14 cellular contexts compared by ENCODE assay signal in the genomic region with DNA sequence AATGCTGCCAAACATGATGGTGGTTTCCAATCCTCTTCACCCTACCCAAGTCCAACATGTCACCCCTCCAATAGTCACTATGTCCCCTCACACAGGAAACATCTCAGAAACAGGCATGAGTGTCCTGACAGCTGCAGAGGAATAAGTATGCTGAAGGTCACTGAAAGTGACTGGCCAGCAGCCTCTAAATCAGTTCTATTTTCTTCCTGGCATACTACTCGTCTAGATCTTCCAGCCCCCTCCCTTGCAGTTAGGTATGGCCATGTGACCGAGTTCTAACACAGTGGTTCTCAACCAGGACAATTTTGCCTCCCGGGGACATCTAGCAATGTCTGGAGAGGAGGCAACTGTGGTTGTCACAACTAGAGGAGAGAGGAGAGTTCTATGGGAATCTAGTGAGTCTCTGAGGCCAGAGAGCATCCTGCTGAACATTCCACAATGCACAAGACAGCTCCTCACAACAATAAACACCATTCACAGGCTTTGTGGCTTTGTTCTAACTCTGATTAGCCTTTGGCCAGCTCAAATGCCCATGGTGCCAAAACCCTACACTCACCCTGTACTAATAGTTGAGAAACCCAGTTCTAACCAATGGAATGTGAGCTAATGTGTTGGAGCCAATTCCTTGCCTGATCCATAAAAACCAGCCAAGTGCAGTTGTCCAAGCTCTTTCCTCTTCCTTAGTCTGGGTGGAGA. TPM values are rescaled to one million over a fixed set of nuclear protein-coding genes. Genes with fewer than 3 reads are reported as not detected.
DNase-seq lines count a peak whose midpoint lies in the region; ATAC-seq and TF ChIP-seq lines count a peak whose summit lies in the region.
"Had no signal": no experiment of that assay in that cellular context is flagged by ENCODE, and none has a peak within 500 bp of the region (broad histone marks: within the 10 kb centered on the region; RNA-seq: fewer than 3 reads in every experiment).

No MANE protein-coding gene starts in this region.

- no peak overlapping the region for H2AK5ac ChIP-seq in IMR-90 (ENCODE audit: low read depth, low read length)

- no peak overlapping the region for H3K4me3 ChIP-seq in IMR-90 (ENCODE audit: insufficient read depth, low read depth, low read length)
- H3K4me3 ChIP-seq in smooth muscle cell: no peak overlapping the region
- H3K4me3 ChIP-seq: prostate gland had no signal

- H3K79me1 ChIP-seq in IMR-90 (ENCODE audit: low read depth in 1 of 2, low read length in 2 of 2): no peaks in the 10 kb centered on the region

- H3K56ac ChIP-seq in IMR-90 (ENCODE audit: extremely low read depth, insufficient read depth, low read length): no peak overlapping the region

- H3K23ac ChIP-seq in IMR-90 (ENCODE audit: low read depth, low read length): no peak overlapping the region

- in situ Hi-C loops in IMR-90 (cut with MboI; ENCODE audit: low sequenced_read_pairs): no loop called here

- no peaks in the 10 kb centered on the region; the same call in 1 of the 2 replicates for H3K9me3 ChIP-seq in IMR-90 (ENCODE audit: control insufficient read depth, insufficient read depth, low read length)
- H3K9me3 ChIP-seq in smooth muscle cell (replicated peaks; ENCODE audit: low read depth): no peaks in the 10 kb centered on the region
- H3K9me3 ChIP-seq: prostate gland had no signal

- H3K4ac ChIP-seq in IMR-90 (ENCODE audit: low read depth, low read length): no peak overlapping the region; the same call in 1 of the 2 replicates

- no peak overlapping the region for H3K27ac ChIP-seq in IMR-90 (ENCODE audit: insufficient read depth, low read length)
- peak overlapping the region; percentile 41 for H3K27ac ChIP-seq in cingulate gyrus (ENCODE audit: low read depth, low read length)
- no peak overlapping the region for H3K27ac ChIP-seq in smooth muscle cell (ENCODE audit: low read depth)
- H3K27ac ChIP-seq: prostate gland had no signal

- H3K4me1 ChIP-seq in IMR-90 (ENCODE audit: control insufficient read depth, insufficient read depth, low read length) (peaks cover 6% of the 10 kb centered on the region), smooth muscle cell (ENCODE audit: low read depth) (no peaks in the 10 kb centered on the region)
- H3K4me1 ChIP-seq: prostate gland had no signal

- H2BK120ac ChIP-seq in IMR-90 (ENCODE audit: low read depth, low read length): no peak overlapping the region

- H4K91ac ChIP-seq in IMR-90 (ENCODE audit: insufficient read depth, low read depth, low read length): peak overlapping the region; percentile 18; the same call in 1 of the 2 replicates

- intact Hi-C loops in IMR-90 (cut with micrococcal nuclease): no loop called here

- H3K79me2 ChIP-seq in smooth muscle cell (ENCODE audit: low read depth): no peaks in the 10 kb centered on the region

- no peaks in the 10 kb centered on the region for H3F3A ChIP-seq in smooth muscle cell (ENCODE audit: low read depth)

- ATAC-seq in IMR-90 (ENCODE audit: low read depth): peak; percentile 44
- ATAC-seq in GM21737 (IDR thresholded peaks at IDR 0.05; ENCODE audit: unreplicated experiment): no peak
- ATAC-seq: stimulated activated naive B cell treated with anti-CD40 and anti-IgM and Interleukin-4, amounts not matched to agents 10 μg/mL and 1 μg/mL and 100 μg/mL, for 72 hours had no signal

- H3K4me2 ChIP-seq in IMR-90 (ENCODE audit: low read depth, low read length) (no peak overlapping the region), smooth muscle cell (no peak overlapping the region)

- H3K18ac ChIP-seq in IMR-90 (ENCODE audit: low read depth, low read length): no peak overlapping the region

- WGBS in IMR-90 (ENCODE audit: extremely low coverage in 2 of 2, insufficient read length in 1 of 2), 2 experiments: no CpG with 5 or more reads among the region's 3 CpGs
- WGBS in smooth muscle cell (ENCODE audit: low lambda C conversion rate): 88% methylated on average over 3 of the region's 3 CpGs

- H2AK9ac ChIP-seq in IMR-90 (replicated peaks; ENCODE audit: low read depth, low read length, poor library complexity): peak overlapping the region; percentile 45

- no peak overlapping the region for H3K9ac ChIP-seq in IMR-90 (ENCODE audit: low read depth, low read length)
- no peak overlapping the region for H3K9ac ChIP-seq in smooth muscle cell (ENCODE audit: low read depth)

- H2BK20ac ChIP-seq in IMR-90 (ENCODE audit: low read depth, low read length): no peak overlapping the region

- H4K8ac ChIP-seq in IMR-90 (ENCODE audit: low read depth in 2 of 2, low read length in 2 of 2): no peak overlapping the region

- H3K9me1 ChIP-seq in IMR-90 (ENCODE audit: insufficient read depth, low read length): no peaks in the 10 kb centered on the region

- 0 out of 3 replicates have a peak overlapping the region, but pooled peaks have one; percentile 27 for H2BK15ac ChIP-seq in IMR-90 (ENCODE audit: low read depth, low read length)

- TF ChIP-seq POLR2A in IMR-90 (IDR thresholded peaks at IDR 0.05; ENCODE audit: low read depth, low read length): no peak

- H3K14ac ChIP-seq in IMR-90 (replicated peaks; ENCODE audit: low read depth, low read length): no peak overlapping the region

- POLR2A ChIA-PET in IMR-90 (lab: Charles Lee; ENCODE audit: unreplicated experiment): no interaction called here

- H4K20me1 ChIP-seq in IMR-90 (ENCODE audit: insufficient read depth, low read length) (no peaks in the 10 kb centered on the region), smooth muscle cell (ENCODE audit: low read depth) (no peaks in the 10 kb centered on the region)

- CTCF ChIA-PET in IMR-90 (lab: Yijun Ruan, JAX): interaction anchor here (0.7 kb wide), 1 partner anchor 11 kb away, joined by 5 read pairs; no protein-coding TSS in a partner anchor

- dilution Hi-C loops in IMR-90 (cut with HindIII; ENCODE audit: low sequenced_read_pairs, unreplicated experiment): no loop called here

- H3K36me3 ChIP-seq in IMR-90 (ENCODE audit: control insufficient read depth, insufficient read depth, low read length): no peaks in the 10 kb centered on the region
- no peaks in the 10 kb centered on the region for H3K36me3 ChIP-seq in smooth muscle cell (ENCODE audit: low read depth)
- H3K36me3 ChIP-seq: prostate gland had no signal

- no peak overlapping the region for H4K5ac ChIP-seq in IMR-90 (ENCODE audit: low read depth, low read length)

- no peak overlapping the region for H2BK5ac ChIP-seq in IMR-90 (ENCODE audit: low read depth, low read length, poor library complexity, severe bottlenecking)

- H3K27me3 ChIP-seq in IMR-90 (ENCODE audit: control insufficient read depth, insufficient read depth, low read length) (no peaks in the 10 kb centered on the region), smooth muscle cell (ENCODE audit: low read depth) (no peaks in the 10 kb centered on the region)

- no peak for TF ChIP-seq RAD21 in IMR-90 (IDR thresholded peaks at IDR 0.05; ENCODE audit: low read length)

- peak overlapping the region; percentile 18 for H2AFZ ChIP-seq in IMR-90 (replicated peaks; ENCODE audit: low read length, poor library complexity)
- H2AFZ ChIP-seq in smooth muscle cell (ENCODE audit: low read depth): no peak overlapping the region

- BruUV-seq in IMR-90 (replicated peaks; lab: Mats Ljungman, UMichigan): no TSS peak

- peak; percentile 28 for DNase-seq in IMR-90
- peak; percentile 34 to 59 for DNase-seq in hippocampal formation (lab: John Stamatoyannopoulos, UW)
- peak; percentile 80 for DNase-seq in stromal cell of bone marrow (ENCODE audit: low read depth)
- no peak for DNase-seq in NCI-H446 (lab: John Stamatoyannopoulos, UW)
- no peak for DNase-seq in DMS 273 (lab: John Stamatoyannopoulos, UW; ENCODE audit: unreplicated experiment)
- no peak for DNase-seq in smooth muscle cell (lab: John Stamatoyannopoulos, UW; ENCODE audit: unreplicated experiment)
- DNase-seq: activated naive CD4-positive, alpha-beta T cell; CD4-positive, CD25-positive, alpha-beta regulatory T cell; SHP77; stimulated activated CD4-positive, alpha-beta T cell treated with anti-CD3 and anti-CD28 coated beads, Interleukin-4, amount 100 ng/mL, for 1 hour; stimulated activated naive B cell treated with anti-CD40 and anti-IgM and Interleukin-4, amounts not matched to agents 10 μg/mL and 1 μg/mL and 100 μg/mL, for 72 hours had no signal

- TF ChIP-seq CTCF in IMR-90 (conservative IDR thresholded peaks at IDR 0.05; ENCODE audit: low read depth, low read length) (no peak), smooth muscle cell (IDR thresholded peaks at IDR 0.05; ENCODE audit: borderline replicate concordance, insufficient read depth, poor library complexity, severe bottlenecking) (no peak)

TF ChIP-seq in IMR-90, 13 proteins besides CTCF, POLR2A, EP300 and RAD21:
- TF ChIP-seq MXI1 (IDR thresholded peaks at IDR 0.05; ENCODE audit: borderline replicate concordance, low read depth, low read length) (no peak), RFX5 (IDR thresholded peaks at IDR 0.05; ENCODE audit: low read depth, low read length) (no peak), NFE2L2 (IDR thresholded peaks at IDR 0.05; ENCODE audit: low read depth, low read length) (no peak), SMC3 (IDR thresholded peaks at IDR 0.05; ENCODE audit: low read depth, low read length) (no peak), MAZ (IDR thresholded peaks at IDR 0.05; ENCODE audit: borderline replicate concordance, low read depth, low read length) (no peak)
- TF ChIP-seq, protein P1, sequence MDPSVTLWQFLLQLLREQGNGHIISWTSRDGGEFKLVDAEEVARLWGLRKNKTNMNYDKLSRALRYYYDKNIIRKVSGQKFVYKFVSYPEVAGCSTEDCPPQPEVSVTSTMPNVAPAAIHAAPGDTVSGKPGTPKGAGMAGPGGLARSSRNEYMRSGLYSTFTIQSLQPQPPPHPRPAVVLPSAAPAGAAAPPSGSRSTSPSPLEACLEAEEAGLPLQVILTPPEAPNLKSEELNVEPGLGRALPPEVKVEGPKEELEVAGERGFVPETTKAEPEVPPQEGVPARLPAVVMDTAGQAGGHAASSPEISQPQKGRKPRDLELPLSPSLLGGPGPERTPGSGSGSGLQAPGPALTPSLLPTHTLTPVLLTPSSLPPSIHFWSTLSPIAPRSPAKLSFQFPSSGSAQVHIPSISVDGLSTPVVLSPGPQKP (IDR thresholded peaks at IDR 0.05; ENCODE audit: borderline replicate concordance, low read depth, low read length): no peak
- TF ChIP-seq, protein P2, sequence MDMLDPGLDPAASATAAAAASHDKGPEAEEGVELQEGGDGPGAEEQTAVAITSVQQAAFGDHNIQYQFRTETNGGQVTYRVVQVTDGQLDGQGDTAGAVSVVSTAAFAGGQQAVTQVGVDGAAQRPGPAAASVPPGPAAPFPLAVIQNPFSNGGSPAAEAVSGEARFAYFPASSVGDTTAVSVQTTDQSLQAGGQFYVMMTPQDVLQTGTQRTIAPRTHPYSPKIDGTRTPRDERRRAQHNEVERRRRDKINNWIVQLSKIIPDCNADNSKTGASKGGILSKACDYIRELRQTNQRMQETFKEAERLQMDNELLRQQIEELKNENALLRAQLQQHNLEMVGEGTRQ (IDR thresholded peaks at IDR 0.05; ENCODE audit: low read depth, low read length): no peak
TF ChIP-seq in IMR-90: peak in this region for 0.

RNA-seq across cellular contexts. Expression of a gene that starts 12.6 kb away (rescaled TPM):
- 389 and 431 TPM in 2 replicates for total RNA-seq in IMR-90 (2012; rRNA removed)
- 264 and 399 TPM in 2 replicates for polyA plus RNA-seq in IMR-90 (2012; rRNA removed)
- 1,308 and 1,433 TPM in 2 replicates for polyA plus RNA-seq in IMR-90 (2012; cell fraction: cytosol; rRNA removed)
- polyA plus RNA-seq in IMR-90 (2012; cell fraction: nucleus; rRNA removed; ENCODE audit: low replicate concordance): 1,141 and 1,720 TPM in 2 replicates
- 190 and 218 TPM in 2 replicates for total RNA-seq in smooth muscle cell
- polyA plus RNA-seq in smooth muscle cell: 83.9 and 114 TPM in 2 replicates

Comparison
In these comparisons a context has a peak if more than half of its experiments do, and no peak if none do; other contexts are left out.
1. DNase-seq: peak in IMR-90 (single experiment), hippocampal formation (2 of 2) and stromal cell of bone marrow (single experiment); none in NCI-H446 (0 of 2), DMS 273 (single experiment) and smooth muscle cell (single experiment).